1 cellular context compared by ENCODE assay signal in genomic region chr22:28792491-28793383, GRCh38.
TF ChIP-seq lines count a peak whose summit lies in the region.

No MANE protein-coding gene starts in this region.

TF ChIP-seq in HepG2, 621 proteins besides CTCF, POLR2A, EP300 and RAD21 (continued from another document and continues in another):
- TF ChIP-seq, protein P1, sequence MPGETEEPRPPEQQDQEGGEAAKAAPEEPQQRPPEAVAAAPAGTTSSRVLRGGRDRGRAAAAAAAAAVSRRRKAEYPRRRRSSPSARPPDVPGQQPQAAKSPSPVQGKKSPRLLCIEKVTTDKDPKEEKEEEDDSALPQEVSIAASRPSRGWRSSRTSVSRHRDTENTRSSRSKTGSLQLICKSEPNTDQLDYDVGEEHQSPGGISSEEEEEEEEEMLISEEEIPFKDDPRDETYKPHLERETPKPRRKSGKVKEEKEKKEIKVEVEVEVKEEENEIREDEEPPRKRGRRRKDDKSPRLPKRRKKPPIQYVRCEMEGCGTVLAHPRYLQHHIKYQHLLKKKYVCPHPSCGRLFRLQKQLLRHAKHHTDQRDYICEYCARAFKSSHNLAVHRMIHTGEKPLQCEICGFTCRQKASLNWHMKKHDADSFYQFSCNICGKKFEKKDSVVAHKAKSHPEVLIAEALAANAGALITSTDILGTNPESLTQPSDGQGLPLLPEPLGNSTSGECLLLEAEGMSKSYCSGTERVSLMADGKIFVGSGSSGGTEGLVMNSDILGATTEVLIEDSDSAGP (CRISPR knock-in tag; IDR thresholded peaks at IDR 0.05; ENCODE audit: borderline replicate concordance), result peak; percentile 60; the same call in 1 of the 2 replicates
- TF ChIP-seq, protein P2, sequence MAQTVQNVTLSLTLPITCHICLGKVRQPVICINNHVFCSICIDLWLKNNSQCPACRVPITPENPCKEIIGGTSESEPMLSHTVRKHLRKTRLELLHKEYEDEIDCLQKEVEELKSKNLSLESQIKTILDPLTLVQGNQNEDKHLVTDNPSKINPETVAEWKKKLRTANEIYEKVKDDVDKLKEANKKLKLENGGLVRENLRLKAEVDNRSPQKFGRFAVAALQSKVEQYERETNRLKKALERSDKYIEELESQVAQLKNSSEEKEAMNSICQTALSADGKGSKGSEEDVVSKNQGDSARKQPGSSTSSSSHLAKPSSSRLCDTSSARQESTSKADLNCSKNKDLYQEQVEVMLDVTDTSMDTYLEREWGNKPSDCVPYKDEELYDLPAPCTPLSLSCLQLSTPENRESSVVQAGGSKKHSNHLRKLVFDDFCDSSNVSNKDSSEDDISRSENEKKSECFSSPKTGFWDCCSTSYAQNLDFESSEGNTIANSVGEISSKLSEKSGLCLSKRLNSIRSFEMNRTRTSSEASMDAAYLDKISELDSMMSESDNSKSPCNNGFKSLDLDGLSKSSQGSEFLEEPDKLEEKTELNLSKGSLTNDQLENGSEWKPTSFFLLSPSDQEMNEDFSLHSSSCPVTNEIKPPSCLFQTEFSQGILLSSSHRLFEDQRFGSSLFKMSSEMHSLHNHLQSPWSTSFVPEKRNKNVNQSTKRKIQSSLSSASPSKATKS (CRISPR knock-in tag; IDR thresholded peaks at IDR 0.05), result 0 out of 2 replicates have a peak, but pooled peaks have one; percentile 35
- no peak for TF ChIP-seq ZNF550 (CRISPR knock-in tag; IDR thresholded peaks at IDR 0.05; ENCODE audit: borderline replicate concordance)
- TF ChIP-seq TBX3 (IDR thresholded peaks at IDR 0.05; ENCODE audit: borderline replicate concordance), result no peak
- TF ChIP-seq ZNF713 (CRISPR knock-in tag; IDR thresholded peaks at IDR 0.05), result no peak
- TF ChIP-seq BCL6 (CRISPR knock-in tag; IDR thresholded peaks at IDR 0.05), result peak; percentile 56
- no peak for TF ChIP-seq ZNF343 (CRISPR knock-in tag; IDR thresholded peaks at IDR 0.05)
- TF ChIP-seq ZNF891 (CRISPR knock-in tag; IDR thresholded peaks at IDR 0.05), result no peak
- no peak for TF ChIP-seq MYNN (CRISPR knock-in tag; IDR thresholded peaks at IDR 0.05; ENCODE audit: low read depth)
- TF ChIP-seq ARID4A (CRISPR knock-in tag; IDR thresholded peaks at IDR 0.05; ENCODE audit: borderline replicate concordance), result peak; percentile 34; the same call in 1 of the 2 replicates
- no peak for TF ChIP-seq NONO (IDR thresholded peaks at IDR 0.05)
- TF ChIP-seq NONO (CRISPR knock-in tag; conservative IDR thresholded peaks at IDR 0.05), result no peak
- TF ChIP-seq, protein P3, sequence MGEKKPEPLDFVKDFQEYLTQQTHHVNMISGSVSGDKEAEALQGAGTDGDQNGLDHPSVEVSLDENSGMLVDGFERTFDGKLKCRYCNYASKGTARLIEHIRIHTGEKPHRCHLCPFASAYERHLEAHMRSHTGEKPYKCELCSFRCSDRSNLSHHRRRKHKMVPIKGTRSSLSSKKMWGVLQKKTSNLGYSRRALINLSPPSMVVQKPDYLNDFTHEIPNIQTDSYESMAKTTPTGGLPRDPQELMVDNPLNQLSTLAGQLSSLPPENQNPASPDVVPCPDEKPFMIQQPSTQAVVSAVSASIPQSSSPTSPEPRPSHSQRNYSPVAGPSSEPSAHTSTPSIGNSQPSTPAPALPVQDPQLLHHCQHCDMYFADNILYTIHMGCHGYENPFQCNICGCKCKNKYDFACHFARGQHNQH (CRISPR knock-in tag; IDR thresholded peaks at IDR 0.05), result 0 out of 2 replicates have a peak, but pooled peaks have one; percentile 45
- no peak for TF ChIP-seq NR0B2 (CRISPR knock-in tag; IDR thresholded peaks at IDR 0.05)
- no peak for TF ChIP-seq ZNF34 (CRISPR knock-in tag; IDR thresholded peaks at IDR 0.05; ENCODE audit: borderline replicate concordance)
- TF ChIP-seq, protein P4, sequence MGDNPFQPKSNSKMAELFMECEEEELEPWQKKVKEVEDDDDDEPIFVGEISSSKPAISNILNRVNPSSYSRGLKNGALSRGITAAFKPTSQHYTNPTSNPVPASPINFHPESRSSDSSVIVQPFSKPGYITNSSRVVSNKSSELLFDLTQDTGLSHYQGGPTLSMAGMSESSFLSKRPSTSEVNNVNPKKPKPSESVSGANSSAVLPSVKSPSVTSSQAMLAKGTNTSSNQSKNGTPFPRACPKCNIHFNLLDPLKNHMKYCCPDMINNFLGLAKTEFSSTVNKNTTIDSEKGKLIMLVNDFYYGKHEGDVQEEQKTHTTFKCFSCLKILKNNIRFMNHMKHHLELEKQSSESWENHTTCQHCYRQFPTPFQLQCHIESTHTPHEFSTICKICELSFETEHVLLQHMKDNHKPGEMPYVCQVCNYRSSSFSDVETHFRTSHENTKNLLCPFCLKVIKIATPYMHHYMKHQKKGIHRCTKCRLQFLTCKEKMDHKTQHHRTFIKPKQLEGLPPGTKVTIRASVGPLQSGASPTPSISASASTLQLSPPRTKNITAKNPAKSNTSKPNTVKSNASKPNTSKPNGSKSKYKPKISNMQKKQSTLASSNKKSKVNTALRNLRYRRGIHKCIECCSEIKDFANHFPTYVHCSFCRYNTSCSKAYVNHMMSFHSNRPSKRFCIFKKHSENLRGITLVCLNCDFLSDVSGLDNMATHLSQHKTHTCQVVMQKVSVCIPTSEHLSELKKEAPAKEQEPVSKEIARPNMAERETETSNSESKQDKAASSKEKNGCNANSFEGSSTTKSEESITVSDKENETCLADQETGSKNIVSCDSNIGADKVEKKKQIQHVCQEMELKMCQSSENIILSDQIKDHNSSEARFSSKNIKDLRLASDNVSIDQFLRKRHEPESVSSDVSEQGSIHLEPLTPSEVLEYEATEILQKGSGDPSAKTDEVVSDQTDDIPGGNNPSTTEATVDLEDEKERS (CRISPR knock-in tag; IDR thresholded peaks at IDR 0.05), result no peak
- TF ChIP-seq, protein P5, sequence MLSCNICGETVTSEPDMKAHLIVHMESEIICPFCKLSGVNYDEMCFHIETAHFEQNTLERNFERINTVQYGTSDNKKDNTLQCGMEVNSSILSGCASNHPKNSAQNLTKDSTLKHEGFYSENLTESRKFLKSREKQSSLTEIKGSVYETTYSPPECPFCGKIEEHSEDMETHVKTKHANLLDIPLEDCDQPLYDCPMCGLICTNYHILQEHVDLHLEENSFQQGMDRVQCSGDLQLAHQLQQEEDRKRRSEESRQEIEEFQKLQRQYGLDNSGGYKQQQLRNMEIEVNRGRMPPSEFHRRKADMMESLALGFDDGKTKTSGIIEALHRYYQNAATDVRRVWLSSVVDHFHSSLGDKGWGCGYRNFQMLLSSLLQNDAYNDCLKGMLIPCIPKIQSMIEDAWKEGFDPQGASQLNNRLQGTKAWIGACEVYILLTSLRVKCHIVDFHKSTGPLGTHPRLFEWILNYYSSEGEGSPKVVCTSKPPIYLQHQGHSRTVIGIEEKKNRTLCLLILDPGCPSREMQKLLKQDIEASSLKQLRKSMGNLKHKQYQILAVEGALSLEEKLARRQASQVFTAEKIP (CRISPR knock-in tag; IDR thresholded peaks at IDR 0.05; ENCODE audit: borderline replicate concordance), result no peak
- no peak for TF ChIP-seq ZNF337 (CRISPR knock-in tag; IDR thresholded peaks at IDR 0.05; ENCODE audit: borderline replicate concordance, low read depth)
- TF ChIP-seq CREM (IDR thresholded peaks at IDR 0.05), result no peak
- no peak for TF ChIP-seq CREM (CRISPR knock-in tag; IDR thresholded peaks at IDR 0.05)
- TF ChIP-seq ZNF138 (CRISPR knock-in tag; IDR thresholded peaks at IDR 0.05; ENCODE audit: low read depth), result no peak
- TF ChIP-seq SRF (IDR thresholded peaks at IDR 0.05; ENCODE audit: low read depth, low read length), result no peak
- no peak for TF ChIP-seq HNRNPUL1 (IDR thresholded peaks at IDR 0.05; ENCODE audit: low read depth, low read length)
- TF ChIP-seq THYN1 (CRISPR knock-in tag; IDR thresholded peaks at IDR 0.05; ENCODE audit: borderline replicate concordance, low read depth), result 0 out of 2 replicates have a peak, but pooled peaks have one; percentile 3
- no peak for TF ChIP-seq NFE2 (CRISPR knock-in tag; IDR thresholded peaks at IDR 0.05)
- TF ChIP-seq IRF2 (CRISPR knock-in tag; IDR thresholded peaks at IDR 0.05), result peak; percentile 27; the same call in 1 of the 2 replicates
- TF ChIP-seq ISL2 (CRISPR knock-in tag; IDR thresholded peaks at IDR 0.05), result no peak
- no peak for TF ChIP-seq ZNF83 (CRISPR knock-in tag; IDR thresholded peaks at IDR 0.05; ENCODE audit: borderline replicate concordance)
- TF ChIP-seq FLYWCH1 (CRISPR knock-in tag; IDR thresholded peaks at IDR 0.05), result 0 out of 2 replicates have a peak, but pooled peaks have one; percentile 23
- no peak for TF ChIP-seq ZSCAN31 (CRISPR knock-in tag; IDR thresholded peaks at IDR 0.05; ENCODE audit: low read depth)
- peak; percentile 30; the same call in 1 of the 2 replicates for TF ChIP-seq PHF21A (CRISPR knock-in tag; IDR thresholded peaks at IDR 0.05)
- no peak for TF ChIP-seq ZNF660 (CRISPR knock-in tag; IDR thresholded peaks at IDR 0.05; ENCODE audit: borderline replicate concordance, low read depth)
- peak; percentile 77; the same call in 1 of the 2 replicates for TF ChIP-seq ZC3H4 (CRISPR knock-in tag; IDR thresholded peaks at IDR 0.05; ENCODE audit: borderline replicate concordance)
- TF ChIP-seq ZNF577 (CRISPR knock-in tag; IDR thresholded peaks at IDR 0.05; ENCODE audit: borderline replicate concordance, low read depth), result no peak
- no peak for TF ChIP-seq MAFF (IDR thresholded peaks at IDR 0.05; ENCODE audit: low read depth, low read length)
- TF ChIP-seq, protein P6, sequence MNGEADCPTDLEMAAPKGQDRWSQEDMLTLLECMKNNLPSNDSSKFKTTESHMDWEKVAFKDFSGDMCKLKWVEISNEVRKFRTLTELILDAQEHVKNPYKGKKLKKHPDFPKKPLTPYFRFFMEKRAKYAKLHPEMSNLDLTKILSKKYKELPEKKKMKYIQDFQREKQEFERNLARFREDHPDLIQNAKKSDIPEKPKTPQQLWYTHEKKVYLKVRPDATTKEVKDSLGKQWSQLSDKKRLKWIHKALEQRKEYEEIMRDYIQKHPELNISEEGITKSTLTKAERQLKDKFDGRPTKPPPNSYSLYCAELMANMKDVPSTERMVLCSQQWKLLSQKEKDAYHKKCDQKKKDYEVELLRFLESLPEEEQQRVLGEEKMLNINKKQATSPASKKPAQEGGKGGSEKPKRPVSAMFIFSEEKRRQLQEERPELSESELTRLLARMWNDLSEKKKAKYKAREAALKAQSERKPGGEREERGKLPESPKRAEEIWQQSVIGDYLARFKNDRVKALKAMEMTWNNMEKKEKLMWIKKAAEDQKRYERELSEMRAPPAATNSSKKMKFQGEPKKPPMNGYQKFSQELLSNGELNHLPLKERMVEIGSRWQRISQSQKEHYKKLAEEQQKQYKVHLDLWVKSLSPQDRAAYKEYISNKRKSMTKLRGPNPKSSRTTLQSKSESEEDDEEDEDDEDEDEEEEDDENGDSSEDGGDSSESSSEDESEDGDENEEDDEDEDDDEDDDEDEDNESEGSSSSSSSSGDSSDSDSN (CRISPR knock-in tag; IDR thresholded peaks at IDR 0.05), result no peak
- no peak for TF ChIP-seq ZBTB42 (CRISPR knock-in tag; IDR thresholded peaks at IDR 0.05)
- TF ChIP-seq TMF1 (CRISPR knock-in tag; IDR thresholded peaks at IDR 0.05; ENCODE audit: low read depth), result no peak
- TF ChIP-seq ZEB1 (IDR thresholded peaks at IDR 0.05; ENCODE audit: insufficient replicate concordance, low read depth), result peak; percentile 66
- TF ChIP-seq GZF1 (CRISPR knock-in tag; IDR thresholded peaks at IDR 0.05), result no peak
- peak; percentile 63; the same call in 1 of the 2 replicates for TF ChIP-seq ZNF224 (CRISPR knock-in tag; IDR thresholded peaks at IDR 0.05)
- no peak for TF ChIP-seq CBX1 (IDR thresholded peaks at IDR 0.05; ENCODE audit: low read depth)
- TF ChIP-seq JDP2 (CRISPR knock-in tag; IDR thresholded peaks at IDR 0.05; ENCODE audit: borderline replicate concordance), result no peak
- TF ChIP-seq HDAC2 (CRISPR knock-in tag; IDR thresholded peaks at IDR 0.05), result no peak
- TF ChIP-seq TCF7L2 (IDR thresholded peaks at IDR 0.05; ENCODE audit: low read depth, low read length), result no peak
- TF ChIP-seq ZNF441 (CRISPR knock-in tag; IDR thresholded peaks at IDR 0.05; ENCODE audit: borderline replicate concordance), result no peak
- TF ChIP-seq MTA1 (CRISPR knock-in tag; IDR thresholded peaks at IDR 0.05; ENCODE audit: borderline replicate concordance), result no peak
- no peak for TF ChIP-seq CSRNP1 (CRISPR knock-in tag; IDR thresholded peaks at IDR 0.05)
- 0 out of 2 replicates have a peak, but pooled peaks have one; percentile 40 for TF ChIP-seq HIVEP1 (CRISPR knock-in tag; IDR thresholded peaks at IDR 0.05)
- no peak for TF ChIP-seq ZNF382 (CRISPR knock-in tag; IDR thresholded peaks at IDR 0.05; ENCODE audit: borderline replicate concordance)
